In the genomic region with DNA sequence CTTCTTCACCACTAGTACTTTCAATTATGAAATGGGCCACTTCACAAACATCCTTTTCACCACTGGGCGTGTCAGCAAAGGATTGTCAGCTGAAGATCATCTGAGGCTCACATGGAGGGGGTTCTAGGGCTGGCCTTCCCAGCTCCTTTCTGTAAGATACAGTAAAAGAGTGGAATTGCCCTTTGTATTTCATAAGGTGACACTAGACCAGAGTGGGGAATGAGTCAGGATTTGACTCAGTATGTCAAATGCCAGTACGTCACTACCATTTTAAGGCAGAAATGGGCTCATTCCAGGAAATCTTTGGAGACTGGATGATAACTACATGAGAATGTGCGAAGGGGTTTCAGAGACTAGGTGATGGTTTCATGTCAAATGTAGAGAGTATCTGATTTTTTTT, we compare ENCODE assay signal across 26 cellular contexts. TPM values are rescaled to one million over a fixed set of nuclear protein-coding genes. Genes with fewer than 3 reads are reported as not detected.
DNase-seq lines count a peak whose midpoint lies in the region; ATAC-seq, FAIRE-seq and TF ChIP-seq lines count a peak whose summit lies in the region.
"Had no signal": no experiment of that assay in that cellular context is flagged by ENCODE, and none has a peak within 500 bp of the region (broad histone marks: within the 10 kb centered on the region; RNA-seq: fewer than 3 reads in every experiment).

No MANE protein-coding gene starts in this region.

- FAIRE-seq in bronchial epithelial cell (lab: Jason Lieb, UNC) = no peak
- FAIRE-seq: colon, frontal cortex, GM12892, urothelium cell line had no signal

- H3K27me3 ChIP-seq in bronchial epithelial cell (ENCODE audit: control insufficient read depth, insufficient read depth, low read length) (peaks cover 1% of the 10 kb centered on the region), SJCRH30 (peaks cover 4% of the 10 kb centered on the region; the same call in 1 of the 2 replicates)

- no peak for TF ChIP-seq CTCF in bronchial epithelial cell (IDR thresholded peaks at IDR 0.05; ENCODE audit: insufficient read depth, low read length, severe bottlenecking)

- DNase-seq in AG08395 (ENCODE audit: low spot score) = peak; percentile 25
- peak; percentile 58 for DNase-seq in HT1080 (ENCODE audit: low read depth)
- peak; percentile 51 for DNase-seq in bronchial epithelial cell (ENCODE audit: low read depth)
- peak; percentile 94 for DNase-seq in foreskin melanocyte
- DNase-seq in activated naive CD4-positive, alpha-beta T cell treated with anti-CD3 and anti-CD28 coated beads, Interleukin-2, amount 50 U/mL, for 16 hours = no peak
- DNase-seq in SJCRH30 = no peak
- DNase-seq: ACHN; activated CD8-positive, alpha-beta T cell treated with anti-CD3 and anti-CD28 coated beads for 36 hours; activated T-cell treated with anti-CD3 and anti-CD28 coated beads, Interleukin-2, amount 50 U/mL, for 1 hour; CD4-positive, CD25-positive, alpha-beta regulatory T cell; effector memory CD8-positive, alpha-beta T cell; kidney glomerular epithelial cell; NCI-H1105 treated with DMSO at 0.1 percent for 48 hours; NCI-H2081 treated with DMSO at 0.1 percent for 48 hours; stimulated activated CD4-positive, alpha-beta T cell treated with anti-CD3 and anti-CD28 coated beads, Interleukin-4, amount 100 ng/mL, for 4 hours; T1000 had no signal

- H3K36me3 ChIP-seq in bronchial epithelial cell (ENCODE audit: control insufficient read depth, insufficient read depth, low read length) (no peaks in the 10 kb centered on the region), SJCRH30 (no peaks in the 10 kb centered on the region)
- H3K36me3 ChIP-seq: neutrophil had no signal

- no peak for ATAC-seq in HG03108 (IDR thresholded peaks at IDR 0.05; ENCODE audit: unreplicated experiment)
- no peak for ATAC-seq in GM21390 (IDR thresholded peaks at IDR 0.05; ENCODE audit: unreplicated experiment)
- ATAC-seq: activated CD8-positive, alpha-beta T cell treated with anti-CD3 and anti-CD28 coated beads for 36 hours; effector memory CD8-positive, alpha-beta T cell; Panc1 had no signal

- H3K9me3 ChIP-seq in SJCRH30 (replicated peaks) = no peaks in the 10 kb centered on the region
- H3K9me3 ChIP-seq: neutrophil had no signal

- H3K27ac ChIP-seq in SJCRH30 = no peak overlapping the region
- H3K27ac ChIP-seq: neutrophil had no signal

- no peaks in the 10 kb centered on the region for H3K4me1 ChIP-seq in SJCRH30

- H3K4me3 ChIP-seq in bronchial epithelial cell (ENCODE audit: low read depth, low read length) = no peak overlapping the region
- no peak overlapping the region for H3K4me3 ChIP-seq in SJCRH30

RNA-seq across cellular contexts. Expression of a gene that starts 21.2 kb away (rescaled TPM):
- total RNA-seq in HT1080 (2014; rRNA removed; shearing (Covaris generic)) = 70.4 and 79.6 TPM in 2 replicates
- polyA plus RNA-seq in HT1080 (2015; cell fraction: cytosol; rRNA removed) = 69.8 and 71.8 TPM in 2 replicates
- 16.4 and 19.4 TPM in 2 replicates for polyA plus RNA-seq in HT1080 (2015; cell fraction: nucleus; rRNA removed)
- 107 and 131 TPM in 2 replicates for total RNA-seq in bronchial epithelial cell
- total RNA-seq in SJCRH30 (2014; rRNA removed; shearing (Covaris generic)) = 55.5 and 59.7 TPM in 2 replicates

RNA-seq across cellular contexts. Expression of a gene that starts 22.3 kb away (rescaled TPM):
- total RNA-seq in HT1080 (2014; rRNA removed; shearing (Covaris generic)) = not detected in 2 replicates
- not detected in 2 replicates for polyA plus RNA-seq in HT1080 (2015; cell fraction: cytosol; rRNA removed)
- polyA plus RNA-seq in HT1080 (2015; cell fraction: nucleus; rRNA removed) = not detected in 2 replicates
- total RNA-seq in bronchial epithelial cell = under 0.01 TPM in 1 of 2 replicates, not detected in the other
- not detected in 2 replicates for total RNA-seq in SJCRH30 (2014; rRNA removed; shearing (Covaris generic))
- total RNA-seq: activated CD8-positive, alpha-beta T cell treated with anti-CD3 and anti-CD28 coated beads for 36 hours; CD4-positive, CD25-positive, alpha-beta regulatory T cell; frontal cortex; H4; renal cortical epithelial cell had no signal
- polyA plus RNA-seq: CD4-positive, CD25-positive, alpha-beta regulatory T cell had no signal

RNA-seq across cellular contexts. Expression of a gene that starts 39.3 kb away (rescaled TPM):
- total RNA-seq in HT1080 (2014; rRNA removed; shearing (Covaris generic)) = 149 and 198 TPM in 2 replicates
- polyA plus RNA-seq in HT1080 (2015; cell fraction: cytosol; rRNA removed) = 182 and 229 TPM in 2 replicates
- polyA plus RNA-seq in HT1080 (2015; cell fraction: nucleus; rRNA removed) = 306 and 307 TPM in 2 replicates
- 199 and 298 TPM in 2 replicates for total RNA-seq in bronchial epithelial cell
- total RNA-seq in SJCRH30 (2014; rRNA removed; shearing (Covaris generic)) = 421 and 427 TPM in 2 replicates

RNA-seq across cellular contexts. Expression of a gene that starts 40.3 kb away (rescaled TPM):
- 40.1 and 40.2 TPM in 2 replicates for total RNA-seq in HT1080 (2014; rRNA removed; shearing (Covaris generic))
- polyA plus RNA-seq in HT1080 (2015; cell fraction: cytosol; rRNA removed) = 22.4 and 22.7 TPM in 2 replicates
- polyA plus RNA-seq in HT1080 (2015; cell fraction: nucleus; rRNA removed) = 43.6 and 48.0 TPM in 2 replicates
- 22.8 and 25.0 TPM in 2 replicates for total RNA-seq in bronchial epithelial cell
- 51.7 and 57.2 TPM in 2 replicates for total RNA-seq in SJCRH30 (2014; rRNA removed; shearing (Covaris generic))

Comparison
In these comparisons a context has a peak if more than half of its experiments do, and no peak if none do; other contexts are left out.
1. DNase-seq: peak in AG08395 (single experiment), HT1080 (single experiment), bronchial epithelial cell (single experiment) and foreskin melanocyte (single experiment); none in activated naive CD4-positive, alpha-beta T cell treated with anti-CD3 and anti-CD28 coated beads, Interleukin-2, amount 50 U/mL, for 16 hours (single experiment) and SJCRH30 (0 of 2).